In the genomic region with DNA sequence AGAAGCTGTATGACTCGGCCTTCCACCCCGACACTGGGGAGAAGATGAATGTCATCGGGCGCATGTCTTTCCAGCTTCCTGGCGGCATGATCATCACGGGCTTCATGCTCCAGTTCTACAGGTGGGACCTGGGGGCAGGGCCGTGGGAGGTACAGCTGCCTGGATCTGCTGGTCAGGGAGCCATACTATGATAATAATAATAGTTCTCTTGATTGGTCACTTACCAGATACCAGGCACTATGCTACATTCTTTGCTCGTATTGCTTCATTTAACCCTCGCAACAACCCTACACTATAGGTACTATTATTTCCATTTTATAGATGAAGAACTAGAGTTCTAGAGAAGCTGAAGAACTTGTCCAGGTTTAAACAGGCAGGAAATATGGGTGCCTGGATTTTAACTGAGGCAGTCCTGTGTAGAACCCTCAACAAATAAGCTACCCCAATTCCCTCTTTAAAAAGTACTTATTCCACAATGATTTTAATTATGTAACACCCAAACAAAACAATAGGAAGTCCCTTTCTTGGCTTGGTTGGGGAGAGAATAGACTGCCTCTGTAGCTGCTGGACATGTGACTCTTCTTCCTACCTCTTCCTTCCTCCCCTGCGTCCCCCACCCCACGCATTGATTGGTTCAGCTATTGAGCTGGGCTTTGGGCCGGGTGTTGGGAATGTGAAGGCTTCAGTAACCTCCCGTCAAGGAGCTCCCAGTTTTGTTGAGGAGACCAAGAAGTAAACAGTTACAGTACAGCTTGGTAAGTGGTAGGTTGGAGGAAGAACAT, we compare ENCODE assay signal across 1 cellular context.
A peak's percentile ranks its signal among the peaks of the same experiment; 100 is the strongest.
TF ChIP-seq lines count a peak whose summit lies in the region.

No MANE protein-coding gene starts in this region.

TF ChIP-seq in HEK293, 187 proteins besides CTCF, POLR2A, EP300 and RAD21:
- TF ChIP-seq SCRT1 (tag by site-specific recombination; IDR thresholded peaks at IDR 0.05; ENCODE audit: borderline replicate concordance) (0 out of 2 replicates have a peak, but pooled peaks have one; percentile 17), ZNF37A (tag by site-specific recombination; IDR thresholded peaks at IDR 0.05) (no peak), ZNF664 (tag by site-specific recombination; IDR thresholded peaks at IDR 0.05) (peak; percentile 52; the same call in 1 of the 2 replicates)
